Comparison of ENCODE assay signal across 12 cellular contexts in genomic region chr9:86795047-86795437, GRCh38.
DNase-seq lines count a peak whose midpoint lies in the region; ATAC-seq and TF ChIP-seq lines count a peak whose summit lies in the region.
"Had no signal": no experiment of that assay in that cellular context is flagged by ENCODE, and none has a peak within 500 bp of the region (broad histone marks: within the 10 kb centered on the region; RNA-seq: fewer than 3 reads in every experiment).

No MANE protein-coding gene starts in this region.

- no peaks in the 10 kb centered on the region for H3K79me2 ChIP-seq in GM23248 (ENCODE audit: insufficient read depth)
- H3K79me2 ChIP-seq: parathyroid adenoma had no signal

- in situ Hi-C loops in GM23248 (cut with MboI): loop anchor here (10.0 kb wide), 1 partner anchor 160 kb away; no protein-coding TSS in a partner anchor

- peaks cover 36% of the 10 kb centered on the region for H3F3A ChIP-seq in GM23248 (ENCODE audit: insufficient read depth)

- peak; percentile 59 for ATAC-seq in lung (ENCODE audit: insufficient read depth, low FRiP score)
- no peak for ATAC-seq in GM19324 (IDR thresholded peaks at IDR 0.05; ENCODE audit: low FRiP score, unreplicated experiment)

- POLR2A ChIA-PET in RWPE1 (lab: Yijun Ruan, JAX; ENCODE audit: low non-redundant PET): no interaction called here

- H4K20me1 ChIP-seq in GM23248 (ENCODE audit: insufficient read depth): no peaks in the 10 kb centered on the region

- CTCF ChIA-PET in RWPE1 (lab: Yijun Ruan, JAX): interaction anchor here (0.9 kb wide), 1 partner anchor 33 kb away, joined by 3 read pairs; no protein-coding TSS in a partner anchor

- H3K9me3 ChIP-seq in GM23248 (ENCODE audit: low read depth) (no peaks in the 10 kb centered on the region), esophagus muscularis mucosa (no peaks in the 10 kb centered on the region), lung (ENCODE audit: control insufficient read depth in 2 of 2, insufficient read depth in 1 of 2, low read length in 1 of 2) (no peaks in the 10 kb centered on the region)

- no peaks in the 10 kb centered on the region for H3K9me2 ChIP-seq in GM23248 (ENCODE audit: insufficient read depth)

- H3K4me1 ChIP-seq in GM23248 (ENCODE audit: insufficient read depth) (peaks cover 37% of the 10 kb centered on the region), esophagus muscularis mucosa (peaks cover 0 to 17% (median 5%) of the 10 kb centered on the region in 4 donors), lung (ENCODE audit: control insufficient read depth in 2 of 2, insufficient read depth in 2 of 2, low read length in 2 of 2) (peaks cover 0 to 1% of the 10 kb centered on the region in 2 donors)
- H3K4me1 ChIP-seq: parathyroid adenoma had no signal

- H3K27ac ChIP-seq in GM23248: peak overlapping the region; percentile 49
- H3K27ac ChIP-seq in esophagus muscularis mucosa (replicated peaks in 1 of 4): peak overlapping the region; percentile 41 to 56 (median 52)
- H3K27ac ChIP-seq in lung (ENCODE audit: low read depth in 1 of 2, low read length in 1 of 2): peak overlapping the region in 1 of 2 donors; percentile 46
- H3K27ac ChIP-seq in skin epidermis: peak overlapping the region in 14 of 21 experiments; percentile 15 to 86 (median 41)
- H3K27ac ChIP-seq in RWPE1: no peak overlapping the region
- H3K27ac ChIP-seq: parathyroid adenoma had no signal

- TF ChIP-seq CTCF in esophagus muscularis mucosa (IDR thresholded peaks at IDR 0.05) (no peak), lung (IDR thresholded peaks at IDR 0.05; ENCODE audit: control extremely low read depth, extremely low read depth) (no peak), RWPE1 (conservative IDR thresholded peaks at IDR 0.05; ENCODE audit: low read depth) (no peak)

- DNase-seq in GM23248 (peak; percentile 45), esophagus muscularis mucosa (ENCODE audit: extremely low spot score) (peak; percentile 91), lung (ENCODE audit: low spot score) (peak; percentile 86), RWPE1 (ENCODE audit: low spot score) (no peak), 8988T (no peak), cerebellar nuclear complex (lab: John Stamatoyannopoulos, UW) (no peak)
- DNase-seq: activated T-cell treated with anti-CD3 and anti-CD28 coated beads, Interleukin-2, amount 50 U/mL, for 48 hours; NCI-H1694 treated with DMSO at 0.1 percent for 48 hours; NCI-H510A had no signal

- H3K9ac ChIP-seq in GM23248: peak overlapping the region; percentile 44; the same call in 1 of the 2 replicates
- H3K9ac ChIP-seq: parathyroid adenoma had no signal

- 19 to 23% methylated on average over 7 of the region's 7 CpGs for WGBS in GM23248 (ENCODE audit: low coverage in 1 of 2, low lambda C conversion rate in 2 of 2, missing lambda C conversion rate in 2 of 2), 2 experiments
- 60% methylated on average over 1 of the region's 7 CpGs for WGBS in esophagus muscularis mucosa
- WGBS in lung, 2 donors: 48 to 70% methylated on average over 7 of the region's 7 CpGs

- H3K36me3 ChIP-seq in GM23248 (ENCODE audit: low read depth) (no peaks in the 10 kb centered on the region), esophagus muscularis mucosa (no peaks in the 10 kb centered on the region), lung (ENCODE audit: control insufficient read depth in 2 of 2, insufficient read depth in 2 of 2, low read length in 2 of 2) (no peaks in the 10 kb centered on the region)

- H2AFZ ChIP-seq in GM23248: no peak overlapping the region
- H2AFZ ChIP-seq: parathyroid adenoma had no signal

- peak overlapping the region; percentile 69 for H3K4me2 ChIP-seq in GM23248 (ENCODE audit: unreplicated experiment)

- H3K4me3 ChIP-seq in GM23248: peak overlapping the region; percentile 34
- peak overlapping the region in 2 of 4 donors; percentile 18 to 39 for H3K4me3 ChIP-seq in esophagus muscularis mucosa
- no peak overlapping the region for H3K4me3 ChIP-seq in lung
- H3K4me3 ChIP-seq in skin epidermis: peak overlapping the region in 1 of 7 experiments; percentile 15

- H3K27me3 ChIP-seq in GM23248 (replicated peaks; ENCODE audit: insufficient read depth) (no peaks in the 10 kb centered on the region), esophagus muscularis mucosa (no peaks in the 10 kb centered on the region), lung (ENCODE audit: control insufficient read depth, insufficient read depth) (no peaks in the 10 kb centered on the region)

- no peak for TF ChIP-seq POLR2A in esophagus muscularis mucosa (IDR thresholded peaks at IDR 0.05; ENCODE audit: low read depth)

- TF ChIP-seq EP300 in esophagus muscularis mucosa (IDR thresholded peaks at IDR 0.05): no peak

- intact Hi-C loops in esophagus muscularis mucosa (cut with DNase I): no loop called here

Comparison
In these comparisons a context has a peak if more than half of its experiments do, and no peak if none do; other contexts are left out.
1. DNase-seq: peak in GM23248 (single experiment), esophagus muscularis mucosa (single experiment) and lung (single experiment); none in RWPE1 (single experiment), 8988T (single experiment) and cerebellar nuclear complex (0 of 2).